29 cellular contexts compared by ENCODE assay signal in the genomic region with DNA sequence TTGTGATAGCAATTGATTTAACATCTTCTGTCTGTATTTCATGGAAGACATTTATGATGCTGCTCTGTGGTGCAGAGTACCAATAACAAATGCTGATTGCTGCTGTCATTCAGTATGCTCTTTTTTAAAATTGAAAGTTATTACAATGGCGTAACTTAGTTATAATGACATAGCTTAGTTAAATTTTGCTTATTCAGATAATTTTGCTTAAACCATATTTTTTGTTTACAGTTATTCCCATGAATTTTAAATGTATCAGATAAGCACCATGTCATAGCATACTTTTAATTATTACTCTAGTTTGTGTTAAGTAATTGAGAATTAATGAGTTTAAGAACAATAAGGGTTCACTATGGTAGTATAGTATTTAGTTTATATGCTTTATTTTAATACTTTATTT.
"Had no signal": no experiment of that assay in that cellular context is flagged by ENCODE, and none has a peak within 500 bp of the region (broad histone marks: within the 10 kb centered on the region; RNA-seq: fewer than 3 reads in every experiment).

No MANE protein-coding gene starts in this region.

- H3K4me1 ChIP-seq: colonic mucosa, esophagus muscularis mucosa, esophagus squamous epithelium, foreskin keratinocyte, gastrocnemius medialis, gastroesophageal sphincter, heart left ventricle, heart right ventricle had no signal

- H3K9me3 Mint-ChIP-seq: dendritic cell treated with granulocyte-macrophage colony-stimulating factor and Interleukin-4, amounts not matched to agents 40 ng/mL and 50 ng/mL, for 4 days; effector memory CD8-positive, alpha-beta T cell; endodermal cell had no signal

- H3K27me3 Mint-ChIP-seq: dendritic cell treated with granulocyte-macrophage colony-stimulating factor and Interleukin-4, amounts not matched to agents 40 ng/mL and 50 ng/mL, for 4 days; effector memory CD8-positive, alpha-beta T cell had no signal

- DNase-seq: colonic mucosa; cortex of kidney; dermis blood vessel endothelial cell; dorsolateral prefrontal cortex; effector CD4-positive, alpha-beta T cell; effector CD8-positive, alpha-beta T cell; effector memory CD4-positive, alpha-beta T cell; effector memory CD8-positive, alpha-beta T cell; endodermal cell; erythroblast; esophagus squamous epithelium; foreskin fibroblast; foreskin keratinocyte; foreskin melanocyte; gastrocnemius medialis; glutamatergic neuron; head of caudate nucleus; heart left ventricle; heart right ventricle had no signal

- H3K27me3 ChIP-seq: colonic mucosa, dorsolateral prefrontal cortex, esophagus muscularis mucosa, esophagus squamous epithelium, foreskin keratinocyte, gastrocnemius medialis, gastroesophageal sphincter, heart left ventricle, heart right ventricle had no signal

- H3K36me3 ChIP-seq: colonic mucosa had no signal

- H3K27ac ChIP-seq: colonic mucosa, coronary artery, dorsolateral prefrontal cortex, epithelial cell of prostate, esophagus muscularis mucosa, esophagus squamous epithelium, foreskin keratinocyte, gastrocnemius medialis, gastroesophageal sphincter, heart left ventricle, heart right ventricle had no signal

- H3K4me1 Mint-ChIP-seq: endodermal cell had no signal

- H3K4me3 Mint-ChIP-seq: dendritic cell treated with granulocyte-macrophage colony-stimulating factor and Interleukin-4, amounts not matched to agents 40 ng/mL and 50 ng/mL, for 4 days; effector memory CD8-positive, alpha-beta T cell; endodermal cell had no signal

- H3K27ac Mint-ChIP-seq: dendritic cell treated with granulocyte-macrophage colony-stimulating factor and Interleukin-4, amounts not matched to agents 40 ng/mL and 50 ng/mL, for 4 days; effector memory CD8-positive, alpha-beta T cell; endodermal cell had no signal

- H3K4me3 ChIP-seq: colonic mucosa, coronary artery, dorsolateral prefrontal cortex, esophagus muscularis mucosa, esophagus squamous epithelium, gastrocnemius medialis, gastroesophageal sphincter, heart left ventricle, heart right ventricle had no signal

- H3K9me3 ChIP-seq: colonic mucosa, esophagus muscularis mucosa, esophagus squamous epithelium, gastrocnemius medialis, gastroesophageal sphincter, heart left ventricle, heart right ventricle had no signal

- FAIRE-seq: colon, endometrium, endothelial cell of umbilical vein, frontal cortex had no signal

- ATAC-seq: effector memory CD8-positive, alpha-beta T cell; esophagus mucosa; foreskin keratinocyte; gastrocnemius medialis; gastroesophageal sphincter; heart left ventricle; heart right ventricle had no signal
